Comparison of ENCODE assay signal across 10 cellular contexts in genomic region chr2:69196327-69197117, GRCh38.
DNase-seq lines count a peak whose midpoint lies in the region; ATAC-seq and TF ChIP-seq lines count a peak whose summit lies in the region.
"Had no signal": no experiment of that assay in that cellular context is flagged by ENCODE, and none has a peak within 500 bp of the region (broad histone marks: within the 10 kb centered on the region; RNA-seq: fewer than 3 reads in every experiment).

No MANE protein-coding gene starts in this region.

- intact Hi-C loops in ascending aorta (cut with DNase I): no loop called here
- intact Hi-C loops in tibial artery (cut with DNase I; ENCODE audit: low total_unique reads): no loop called here

- H3K79me2 ChIP-seq in hepatocyte: no peaks in the 10 kb centered on the region

- ATAC-seq in GM21381 (IDR thresholded peaks at IDR 0.05; ENCODE audit: unreplicated experiment) (no peak), GM18498 (IDR thresholded peaks at IDR 0.05; ENCODE audit: unreplicated experiment) (no peak)
- ATAC-seq: activated naive CD4-positive, alpha-beta T cell treated with anti-CD3 and anti-CD28 coated beads, Interleukin-2, amount 50 U/mL, for 72 hours had no signal

- H3K36me3 ChIP-seq in ascending aorta: peaks cover 19 to 26% of the 10 kb centered on the region in 2 donors
- H3K36me3 ChIP-seq in hepatocyte (replicated peaks; ENCODE audit: insufficient read depth, low read depth): no peaks in the 10 kb centered on the region
- peaks cover 17 to 39% (median 33%) of the 10 kb centered on the region in 3 donors for H3K36me3 ChIP-seq in tibial artery

- no peak overlapping the region for H2AFZ ChIP-seq in hepatocyte

- H3K4me1 ChIP-seq in ascending aorta (peaks cover 0 to 16% of the 10 kb centered on the region in 2 donors), hepatocyte (ENCODE audit: insufficient read depth) (peaks cover 18% of the 10 kb centered on the region), tibial artery (peaks cover 0 to 45% (median 15%) of the 10 kb centered on the region in 4 donors)

- no peak for TF ChIP-seq CTCF in ascending aorta (IDR thresholded peaks at IDR 0.05)
- TF ChIP-seq CTCF in hepatocyte (IDR thresholded peaks at IDR 0.05; ENCODE audit: poor library complexity): no peak
- no peak for TF ChIP-seq CTCF in tibial artery (IDR thresholded peaks at IDR 0.05)

- DNase-seq in NCI-H1417 (lab: John Stamatoyannopoulos, UW) (peak in 2 of 3 experiments; percentile 5 to 41), NCI-H1417 treated with DMSO at 0.1 percent for 48 hours (lab: John Stamatoyannopoulos, UW) (no peak), ascending aorta (ENCODE audit: low spot score in 2 of 2) (no peak), hepatocyte (ENCODE audit: low spot score) (peak; percentile 53), tibial artery (no peak)
- DNase-seq in activated CD4-positive, CD25-positive, alpha-beta regulatory T cell treated with anti-CD3 and anti-CD28 coated beads, Interleukin-2, amount 50 U/mL, for 72 hours: no peak

- H3K27ac ChIP-seq in ascending aorta (peak overlapping the region; percentile 67 to 68), hepatocyte (peak overlapping the region; percentile 86), tibial artery (peak overlapping the region; percentile 56 to 70)
- H3K27ac ChIP-seq: VCaP had no signal

- no peaks in the 10 kb centered on the region for H3K27me3 ChIP-seq in ascending aorta
- H3K27me3 ChIP-seq in hepatocyte: no peaks in the 10 kb centered on the region
- H3K27me3 ChIP-seq in tibial artery: no peaks in the 10 kb centered on the region

- H3K9me3 ChIP-seq in ascending aorta (no peaks in the 10 kb centered on the region), hepatocyte (ENCODE audit: low read depth) (no peaks in the 10 kb centered on the region), tibial artery (no peaks in the 10 kb centered on the region)

- 87% methylated on average over 9 of the region's 9 CpGs for WGBS in hepatocyte (ENCODE audit: low lambda C conversion rate, missing lambda C conversion rate)

- H3K9me2 ChIP-seq in hepatocyte (replicated peaks; ENCODE audit: insufficient read depth): no peaks in the 10 kb centered on the region

- H3K4me3 ChIP-seq in ascending aorta: no peak overlapping the region
- H3K4me3 ChIP-seq in hepatocyte: no peak overlapping the region
- no peak overlapping the region for H3K4me3 ChIP-seq in tibial artery

- no peaks in the 10 kb centered on the region for H4K20me1 ChIP-seq in hepatocyte (ENCODE audit: insufficient read depth, poor library complexity, severe bottlenecking)

- no peak overlapping the region for H3K4me2 ChIP-seq in hepatocyte

Comparison
In these comparisons a context has a peak if more than half of its experiments do, and no peak if none do; other contexts are left out.
1. DNase-seq: peak in NCI-H1417 (2 of 3) and hepatocyte (single experiment); none in NCI-H1417 treated with DMSO at 0.1 percent for 48 hours (single experiment), ascending aorta (0 of 2), tibial artery (0 of 2) and activated CD4-positive, CD25-positive, alpha-beta regulatory T cell treated with anti-CD3 and anti-CD28 coated beads, Interleukin-2, amount 50 U/mL, for 72 hours (single experiment).
2. Peak in every context shown above with its lines, with median percentiles within 50 percentile points of each other: H3K27ac ChIP-seq.